In genomic region chr12:122862110-122862634, GRCh38 we compare ENCODE assay signal across 9 cellular contexts. TPM values are rescaled to one million over a fixed set of nuclear protein-coding genes. Genes with fewer than 3 reads are reported as not detected.
DNase-seq lines count a peak whose midpoint lies in the region; ATAC-seq, FAIRE-seq and TF ChIP-seq lines count a peak whose summit lies in the region.
"Had no signal": no experiment of that assay in that cellular context is flagged by ENCODE, and none has a peak within 500 bp of the region (broad histone marks: within the 10 kb centered on the region; RNA-seq: fewer than 3 reads in every experiment).

No MANE protein-coding gene starts in this region.

- TF ChIP-seq EP300 in K562 (IDR thresholded peaks at IDR 0.05; ENCODE audit: low read length): no peak

- H3K27ac ChIP-seq in BLaER1 treated with 17β-estradiol and CSF1 and Interleukin-3, amounts not matched to agents 10 nM and 100 nM: peak overlapping the region in 5 of 11 experiments; percentile 22 to 55 (median 39); a peak in 9 of 22 replicates
- no peak overlapping the region for H3K27ac ChIP-seq in K562 (ENCODE audit: extremely low read depth, low read depth, low read length)
- peak overlapping the region in 3 of 4 donors; percentile 3 to 45 (median 27) for H3K27ac ChIP-seq in gastrocnemius medialis

- TF ChIP-seq RAD21 in K562 (CRISPR knock-in tag; conservative IDR thresholded peaks at IDR 0.05 in 1 of 2, IDR thresholded peaks at IDR 0.05 in 1 of 2): no peak

- no peak overlapping the region for H3K4me3 Mint-ChIP-seq in immature natural killer cell

- no peaks in the 10 kb centered on the region for H3K79me2 ChIP-seq in K562 (ENCODE audit: control insufficient read depth, insufficient read depth, low read length)

- H3K36me3 Mint-ChIP-seq in immature natural killer cell: peaks cover 4 to 13% (median 9%) of the 10 kb centered on the region in 3 donors

- no peaks in the 10 kb centered on the region for H3K9me1 ChIP-seq in K562 (ENCODE audit: control insufficient read depth, insufficient read depth, low read length)

- peaks cover 11 to 31% (median 13%) of the 10 kb centered on the region in 3 donors for H3K27me3 Mint-ChIP-seq in immature natural killer cell (ENCODE audit: low read depth in 3 of 3)

- no peak overlapping the region; a peak in 1 of 20 replicates for H3K4me3 ChIP-seq in BLaER1 treated with 17β-estradiol and CSF1 and Interleukin-3, amounts not matched to agents 10 nM and 100 nM
- H3K4me3 ChIP-seq in K562: no peak overlapping the region
- H3K4me3 ChIP-seq in gastrocnemius medialis: no peak overlapping the region

- CTCF ChIA-PET in K562 (lab: Yijun Ruan, JAX; ENCODE audit: low intra/inter-chr PET ratio): no interaction called here

- peak overlapping the region in 10 of 11 experiments; percentile 0 to 62 (median 24); a peak in 8 of 22 replicates for H3K9ac ChIP-seq in BLaER1 treated with 17β-estradiol and CSF1 and Interleukin-3, amounts not matched to agents 10 nM and 100 nM
- peak overlapping the region in 1 of 2 experiments; percentile 19; a peak in 1 of 4 replicates for H3K9ac ChIP-seq in K562 (ENCODE audit: insufficient read depth in 1 of 2, low read depth in 2 of 2, low read length in 2 of 2)

- H3K27ac Mint-ChIP-seq in immature natural killer cell: peak overlapping the region in 4 of 6 donors; percentile 10 to 64 (median 35)

- 84% methylated on average over 15 of the region's 20 CpGs for WGBS in K562 (ENCODE audit: insufficient coverage, low coverage, missing lambda C conversion rate)

- H3K4me1 ChIP-seq in BLaER1 treated with 17β-estradiol and CSF1 and Interleukin-3, amounts not matched to agents 10 nM and 100 nM: peaks cover 43 to 81% (median 68%) of the 10 kb centered on the region in 10 experiments
- H3K4me1 ChIP-seq in K562 (replicated peaks in 1 of 2; ENCODE audit: control insufficient read depth in 2 of 2, insufficient read depth in 2 of 2, low read length in 2 of 2) (peaks cover 0 to 65% of the 10 kb centered on the region in 2 experiments; a peak in 2 of 5 replicates), gastrocnemius medialis (peaks cover 14 to 15% of the 10 kb centered on the region in 2 donors)

- POLR2A ChIA-PET in K562 (lab: Yijun Ruan, JAX): interaction anchor here (0.7 to 1.6 kb wide), 6 partner anchors 8 to 396 kb away, joined by 3 to 6 read pairs (median 4); partner anchors contain the start of gene DENR

- TSS peak; percentile 38 for BruUV-seq in K562 (replicated peaks; lab: Mats Ljungman, UMichigan)

- H2AFZ ChIP-seq in K562 (ENCODE audit: low read depth, low read length): no peak overlapping the region

- H3K36me3 ChIP-seq in BLaER1 treated with 17β-estradiol and CSF1 and Interleukin-3, amounts not matched to agents 10 nM and 100 nM: peaks cover 23 to 65% (median 30%) of the 10 kb centered on the region in 11 experiments
- peaks cover 38% of the 10 kb centered on the region; the same call in 2 of the 3 replicates for H3K36me3 ChIP-seq in K562 (ENCODE audit: control insufficient read depth, insufficient read depth, low read length)
- peaks cover 0 to 4% of the 10 kb centered on the region in 2 donors for H3K36me3 ChIP-seq in gastrocnemius medialis

- TF ChIP-seq POLR2A in K562 (conservative IDR thresholded peaks at IDR 0.05) (no peak), gastrocnemius medialis (IDR thresholded peaks at IDR 0.05) (no peak)

- H3K9me3 ChIP-seq in BLaER1 treated with 17β-estradiol and CSF1 and Interleukin-3, amounts not matched to agents 10 nM and 100 nM (replicated peaks in 1 of 11): no peaks in the 10 kb centered on the region
- no peaks in the 10 kb centered on the region for H3K9me3 ChIP-seq in K562 (replicated peaks; ENCODE audit: control insufficient read depth, insufficient read depth, low read depth, low read length)
- no peaks in the 10 kb centered on the region for H3K9me3 ChIP-seq in gastrocnemius medialis

- TF ChIP-seq CTCF in K562 (IDR thresholded peaks at IDR 0.05 in 2 of 3, conservative IDR thresholded peaks at IDR 0.05 in 1 of 3; ENCODE audit: insufficient read depth in 2 of 3, low read depth in 1 of 3, low read length in 3 of 3): no peak
- TF ChIP-seq CTCF in gastrocnemius medialis (IDR thresholded peaks at IDR 0.05 in 4 of 5, conservative IDR thresholded peaks at IDR 0.05 in 1 of 5): no peak

- H3K27me3 ChIP-seq in BLaER1 treated with 17β-estradiol and CSF1 and Interleukin-3, amounts not matched to agents 10 nM and 100 nM: peaks cover 0 to 12% (median 0%) of the 10 kb centered on the region in 11 experiments; a peak in 1 of 22 replicates
- H3K27me3 ChIP-seq in K562 (ENCODE audit: control insufficient read depth in 2 of 2, insufficient read depth in 2 of 2, low read length in 2 of 2) (no peaks in the 10 kb centered on the region), gastrocnemius medialis (no peaks in the 10 kb centered on the region)

- no peak for DNase-seq in K562 (ENCODE audit: extremely low read depth in 1 of 4, low spot score in 3 of 4)
- DNase-seq in immature natural killer cell: no peak
- DNase-seq in gastrocnemius medialis: no peak
- no peak for DNase-seq in C1 segment of cervical spinal cord (lab: John Stamatoyannopoulos, UW)
- DNase-seq in RKO (ENCODE audit: low spot score): no peak
- DNase-seq: activated naive CD4-positive, alpha-beta T cell treated with anti-CD3 and anti-CD28 coated beads, Interleukin-2, amount 50 U/mL, for 16 hours had no signal

- H3K4me2 ChIP-seq in BLaER1 treated with 17β-estradiol and CSF1 and Interleukin-3, amounts not matched to agents 10 nM and 100 nM: peak overlapping the region; percentile 55 to 92 (median 78)
- H3K4me2 ChIP-seq in K562 (ENCODE audit: insufficient read depth, low read length): no peak overlapping the region

- ATAC-seq in K562 (no peak), gastrocnemius medialis (no peak), GM18502 (IDR thresholded peaks at IDR 0.05; ENCODE audit: poor library complexity, unreplicated experiment) (no peak), GM21786 (IDR thresholded peaks at IDR 0.05; ENCODE audit: unreplicated experiment) (no peak)

- peaks cover 26 to 79% (median 65%) of the 10 kb centered on the region in 11 experiments; a peak in 21 of 22 replicates for H4K20me1 ChIP-seq in BLaER1 treated with 17β-estradiol and CSF1 and Interleukin-3, amounts not matched to agents 10 nM and 100 nM
- peaks cover 3% of the 10 kb centered on the region; the same call in 1 of the 2 replicates for H4K20me1 ChIP-seq in K562 (replicated peaks; ENCODE audit: control insufficient read depth, insufficient read depth, low read length)

- peaks cover 0 to 17% of the 10 kb centered on the region in 2 donors for H3K4me1 Mint-ChIP-seq in immature natural killer cell

- no peaks in the 10 kb centered on the region for H3K9me3 Mint-ChIP-seq in immature natural killer cell

- intact Hi-C loops in K562 (cut with micrococcal nuclease) (loop anchor here (5.0 kb wide), 2 partner anchors 225 to 375 kb away; no protein-coding TSS in a partner anchor), gastrocnemius medialis (cut with DNase I; ENCODE audit: low total_unique reads) (no loop called here)

- no peak for FAIRE-seq in K562 (lab: Jason Lieb, UNC)

- in situ Hi-C loops in K562 (cut with MboI): no loop called here
- in situ Hi-C loops in gastrocnemius medialis (cut with MboI; ENCODE audit: low sequenced_read_pairs in 4 of 4): loop anchor here in 1 of 4 donors (5.0 kb wide), 1 partner anchor 90 kb away; no protein-coding TSS in a partner anchor

TF ChIP-seq in K562, 482 proteins besides CTCF, POLR2A, EP300 and RAD21 (continues in another document):
- TF ChIP-seq BACH1 (tag; IDR thresholded peaks at IDR 0.05) (no peak), PPARD (CRISPR knock-in tag; IDR thresholded peaks at IDR 0.05) (no peak)

RNA-seq across cellular contexts. Expression of gene HIP1R, which starts 26.9 kb away (rescaled TPM):
- total RNA-seq in K562 (2011; cell fraction: chromatin; rRNA removed; ENCODE audit: low replicate concordance): 70.1 and 194 TPM in 2 replicates
- total RNA-seq in K562 (2011; cell fraction: nucleolus; rRNA removed): 103 and 109 TPM in 2 replicates
- total RNA-seq in K562 (2011; cell fraction: nucleoplasm; rRNA removed): 63.5 and 76.8 TPM in 2 replicates
- total RNA-seq in K562 (2014; rRNA removed) (29.2 and 30.4 TPM in 2 replicates), K562 (2014; rRNA removed; fragmentation: Illumina TruSeq; extraction: Trizol) (6.4 and 8.6 TPM in 2 replicates), K562 (2015; rRNA removed; fragmentation: Illumina TruSeq; extraction: Trizol) (12.0 and 13.2 TPM in 2 replicates), K562 (2021) (27.8 and 31.0 TPM in 2 replicates), gastrocnemius medialis (10 to 100 TPM in 3 of 4 donors, 1 to 10 TPM in 1; 9.3 to 14.8 (median 14.5) TPM)
- polyA plus RNA-seq in K562 (2011; rRNA removed) (14.2 and 17.2 TPM in 2 replicates), K562 (2014; fragmentation: Illumina TruSeq; extraction: Trizol) (21.7 and 33.6 TPM in 2 replicates), K562 (2014; fragmentation: Nextera tagmentation; extraction: Ambion mirVana) (under 1 TPM; 0.15 to 0.45 TPM), K562 (2014; rRNA removed) (27.0 and 29.1 TPM in 2 replicates), immature natural killer cell (10 to 100 TPM in 1 of 3 donors, 1 to 10 TPM in 2; 4.4 to 14.6 (median 5.1) TPM)
- 8.8 and 22.2 TPM in 2 replicates for polyA plus RNA-seq in K562 (2011; cell fraction: cytosol; rRNA removed)
- 107 and 176 TPM in 2 replicates for polyA plus RNA-seq in K562 (2011; cell fraction: nucleus; rRNA removed)
- polyA plus RNA-seq in K562 (2012): 15.6 and 30.3 TPM in 2 replicates
- 5.7 and 11.0 TPM in 2 replicates for polyA minus RNA-seq in K562 (2011; rRNA and poly(A)+ RNA removed)
- polyA minus RNA-seq in K562 (2011; cell fraction: cytosol; rRNA and poly(A)+ RNA removed): 6.4 and 7.5 TPM in 2 replicates
- 23.3 and 26.9 TPM in 2 replicates for polyA minus RNA-seq in K562 (2011; cell fraction: nucleus; rRNA and poly(A)+ RNA removed)

RNA-seq across cellular contexts. Expression of gene VPS37B, which starts 33.8 kb away (rescaled TPM):
- total RNA-seq in K562 (2011; cell fraction: chromatin; rRNA removed; ENCODE audit: low replicate concordance): 49.3 and 58.0 TPM in 2 replicates
- 33.2 and 33.4 TPM in 2 replicates for total RNA-seq in K562 (2011; cell fraction: nucleolus; rRNA removed)
- total RNA-seq in K562 (2011; cell fraction: nucleoplasm; rRNA removed): 41.1 and 66.6 TPM in 2 replicates
- total RNA-seq in K562 (2014; rRNA removed) (27.9 and 34.1 TPM in 2 replicates), K562 (2014; rRNA removed; fragmentation: Illumina TruSeq; extraction: Trizol) (9.5 and 12.3 TPM in 2 replicates), K562 (2015; rRNA removed; fragmentation: Illumina TruSeq; extraction: Trizol) (18.1 and 18.5 TPM in 2 replicates), K562 (2021) (35.8 and 37.4 TPM in 2 replicates), gastrocnemius medialis (1 to 10 TPM; 4.8 to 8.2 (median 7.6) TPM)
- polyA plus RNA-seq in K562 (2011; rRNA removed) (13.8 TPM in 2 replicates), K562 (2014; fragmentation: Illumina TruSeq; extraction: Trizol) (17.9 and 24.0 TPM in 2 replicates), K562 (2014; fragmentation: Nextera tagmentation; extraction: Ambion mirVana) (under 1 TPM; 0.28 to 0.34 TPM), K562 (2014; rRNA removed) (24.7 and 33.3 TPM in 2 replicates), immature natural killer cell (10 to 100 TPM; 39.5 to 70.1 (median 43.6) TPM)
- 19.4 and 30.1 TPM in 2 replicates for polyA plus RNA-seq in K562 (2011; cell fraction: cytosol; rRNA removed)
- polyA plus RNA-seq in K562 (2011; cell fraction: nucleus; rRNA removed): 22.7 and 30.0 TPM in 2 replicates
- polyA plus RNA-seq in K562 (2012): 18.5 and 22.9 TPM in 2 replicates
- polyA minus RNA-seq in K562 (2011; rRNA and poly(A)+ RNA removed): 12.2 and 15.1 TPM in 2 replicates
- polyA minus RNA-seq in K562 (2011; cell fraction: cytosol; rRNA and poly(A)+ RNA removed): 13.9 and 17.0 TPM in 2 replicates
- 11.8 and 13.6 TPM in 2 replicates for polyA minus RNA-seq in K562 (2011; cell fraction: nucleus; rRNA and poly(A)+ RNA removed)
